ENCODE assay signal across 12 cellular contexts in genomic region chr22:17576475-17576874, GRCh38. TPM values are rescaled to one million over a fixed set of nuclear protein-coding genes. Genes with fewer than 3 reads are reported as not detected.
DNase-seq lines count a peak whose midpoint lies in the region; ATAC-seq and TF ChIP-seq lines count a peak whose summit lies in the region.
"Had no signal": no experiment of that assay in that cellular context is flagged by ENCODE, and none has a peak within 500 bp of the region (broad histone marks: within the 10 kb centered on the region; RNA-seq: fewer than 3 reads in every experiment).

No MANE protein-coding gene starts in this region.

- no peaks in the 10 kb centered on the region for H3K27me3 ChIP-seq in psoas muscle (ENCODE audit: insufficient read depth in 3 of 3, low read length in 2 of 3)

- H3K4me3 ChIP-seq in psoas muscle = no peak overlapping the region
- H3K4me3 ChIP-seq: tibial artery had no signal

- TF ChIP-seq CTCF in psoas muscle (IDR thresholded peaks at IDR 0.05) = no peak

- 49 to 52% (median 49%) methylated on average over 6 of the region's 6 CpGs for WGBS in psoas muscle, 3 donors

- intact Hi-C loops in psoas muscle (cut with DNase I) = loop anchor here in 1 of 2 donors (5.0 kb wide), 1 partner anchor 46 kb away; no protein-coding TSS in a partner anchor

- H3K36me3 ChIP-seq in psoas muscle (ENCODE audit: insufficient read depth in 1 of 2, low read depth in 1 of 2) = no peaks in the 10 kb centered on the region
- H3K36me3 ChIP-seq: tibial artery had no signal

- H3K4me1 ChIP-seq in psoas muscle = peaks cover 7% of the 10 kb centered on the region

- H3K27ac ChIP-seq in psoas muscle = no peak overlapping the region
- H3K27ac ChIP-seq: 22Rv1, tibial artery had no signal

- H3K9me3 ChIP-seq in psoas muscle = no peaks in the 10 kb centered on the region
- H3K9me3 ChIP-seq: tibial artery had no signal

- peak; percentile 7 for DNase-seq in DMS 273 (lab: John Stamatoyannopoulos, UW; ENCODE audit: unreplicated experiment)
- DNase-seq in DMS 273 treated with DMSO at 0.1 percent for 48 hours (lab: John Stamatoyannopoulos, UW) = no peak
- peak; percentile 93 for DNase-seq in NCI-H460 (ENCODE audit: extremely low read depth, low read depth)
- DNase-seq in psoas muscle = peak in 1 of 2 donors; percentile 46
- no peak for DNase-seq in NCI-H2171 (lab: John Stamatoyannopoulos, UW)
- DNase-seq: left colon, NCI-H146, tibial artery had no signal

- ATAC-seq in esophagus mucosa = peak; percentile 93
- ATAC-seq in psoas muscle = peak; percentile 61 to 85 (median 76)
- ATAC-seq in HG02885 (IDR thresholded peaks at IDR 0.05; ENCODE audit: poor library complexity, unreplicated experiment) = no peak
- ATAC-seq in HG03432 (IDR thresholded peaks at IDR 0.05; ENCODE audit: unreplicated experiment) = no peak
- ATAC-seq: left colon had no signal

RNA-seq across cellular contexts. Expression of gene SLC25A18, which starts 13.2 kb away (rescaled TPM):
- total RNA-seq in NCI-H460 (2014; rRNA removed; shearing (Covaris generic)) = 0.97 and 1.2 TPM in 2 replicates
- 3.4 and 3.5 TPM in 2 replicates for polyA plus RNA-seq in NCI-H460 (2014; cell fraction: nucleus; rRNA removed)
- total RNA-seq in esophagus mucosa = 0.08 TPM
- total RNA-seq in psoas muscle = 10 to 100 TPM in 1 of 4 donors, 1 to 10 TPM in 1, under 1 TPM in 2; 0.56 to 10.4 (median 5.0) TPM
- polyA plus RNA-seq in psoas muscle = 1 to 10 TPM; 5.5 to 6.9 (median 5.7) TPM
- total RNA-seq: left colon had no signal

RNA-seq across cellular contexts. Expression of gene ATP6V1E1, which starts 52.1 kb away (rescaled TPM):
- total RNA-seq in NCI-H460 (2014; rRNA removed; shearing (Covaris generic)) = 110 and 112 TPM in 2 replicates
- 64.5 and 68.2 TPM in 2 replicates for polyA plus RNA-seq in NCI-H460 (2014; cell fraction: nucleus; rRNA removed)
- 87.6 TPM for total RNA-seq in esophagus mucosa
- 100 to 1,000 TPM; 122 to 185 (median 142) TPM for total RNA-seq in psoas muscle
- polyA plus RNA-seq in psoas muscle = 100 to 1,000 TPM; 158 to 263 (median 210) TPM

Comparison
In these comparisons a context has a peak if more than half of its experiments do, and no peak if none do; other contexts are left out.
1. DNase-seq: peak in DMS 273 (single experiment) and NCI-H460 (single experiment); none in DMS 273 treated with DMSO at 0.1 percent for 48 hours (single experiment) and NCI-H2171 (single experiment).
2. ATAC-seq: peak in esophagus mucosa (single experiment) and psoas muscle (4 of 4); none in HG02885 (single experiment) and HG03432 (single experiment).